Comparison of ENCODE assay signal across 8 cellular contexts in genomic region chr17:35022536-35023063, GRCh38. TPM values are rescaled to one million over a fixed set of nuclear protein-coding genes. Genes with fewer than 3 reads are reported as not detected.
DNase-seq lines count a peak whose midpoint lies in the region; ATAC-seq and TF ChIP-seq lines count a peak whose summit lies in the region.

No MANE protein-coding gene starts in this region.

- intact Hi-C loops in mammary epithelial cell (cut with micrococcal nuclease) = loop anchor here (1.0 kb wide), 1 partner anchor 67 kb away; no protein-coding TSS in a partner anchor

- TSS peak; percentile 41 for BruUV-seq in mammary epithelial cell (replicated peaks; lab: Mats Ljungman, UMichigan)

- peak overlapping the region; percentile 43 for H3K9ac ChIP-seq in mammary epithelial cell (ENCODE audit: insufficient read depth, low read length)

- H3K27ac ChIP-seq in mammary epithelial cell (ENCODE audit: insufficient read depth, low read depth, low read length) (peak overlapping the region; percentile 94), layer of hippocampus (ENCODE audit: low read depth, low read length) (peak overlapping the region; percentile 97)

- no peak for ATAC-seq in HG03139 (IDR thresholded peaks at IDR 0.05; ENCODE audit: unreplicated experiment)

- TF ChIP-seq CTCF in mammary epithelial cell (conservative IDR thresholded peaks at IDR 0.05 in 1 of 2, IDR thresholded peaks at IDR 0.05 in 1 of 2; ENCODE audit: extremely low read depth in 1 of 2, insufficient read depth in 1 of 2, low read depth in 1 of 2, low read length in 2 of 2) = peak; percentile 15 to 26

- H3K9me3 ChIP-seq in mammary epithelial cell (replicated peaks; ENCODE audit: insufficient read depth, low read length) = no peaks in the 10 kb centered on the region

- H3K4me2 ChIP-seq in mammary epithelial cell (ENCODE audit: insufficient read depth, low read depth, low read length) = peak overlapping the region; percentile 9

- WGBS in mammary epithelial cell (ENCODE audit: low coverage, missing lambda C conversion rate) = 8% methylated on average over 8 of the region's 8 CpGs

- no peaks in the 10 kb centered on the region for H3K27me3 ChIP-seq in mammary epithelial cell (ENCODE audit: insufficient read depth, low read length)
- H3K27me3 ChIP-seq in layer of hippocampus (ENCODE audit: control insufficient read depth, insufficient read depth, low read length) = no peaks in the 10 kb centered on the region

- CTCF ChIA-PET in mammary epithelial cell (lab: Charles Lee; ENCODE audit: low non-redundant PET) = interaction anchor here (0.5 to 0.6 kb wide), 3 partner anchors 21 to 818 kb away, joined by 3 to 5 read pairs (median 3); no protein-coding TSS in a partner anchor

- DNase-seq in DMS79 (lab: John Stamatoyannopoulos, UW) (peak; percentile 80), mammary epithelial cell (peak; percentile 92), COLO829 (ENCODE audit: low spot score) (no peak)
- peak; percentile 76 for DNase-seq in Jurkat, Clone E6-1 (ENCODE audit: low read depth, low spot score)
- peak; percentile 9 to 60 (median 51) for DNase-seq in activated CD4-positive, CD25-positive, alpha-beta regulatory T cell (lab: John Stamatoyannopoulos, UW)
- DNase-seq in stimulated activated CD4-positive, alpha-beta T cell treated with anti-CD3 and anti-CD28 coated beads, Interleukin-1b, Interleukin-23, amount 100 ng/mL, for 48 hours = peak; percentile 83

- H4K20me1 ChIP-seq in mammary epithelial cell (ENCODE audit: insufficient read depth, low read length) = no peaks in the 10 kb centered on the region

- H3K36me3 ChIP-seq in mammary epithelial cell (ENCODE audit: insufficient read depth, low read length) = peaks cover 4% of the 10 kb centered on the region

- peak overlapping the region; percentile 27 for H3K4me3 ChIP-seq in Jurkat, Clone E6-1 (ENCODE audit: low read length)
- H3K4me3 ChIP-seq in mammary epithelial cell (replicated peaks in 1 of 3; ENCODE audit: insufficient read depth in 1 of 3, low read depth in 2 of 3, low read length in 3 of 3) = no peak overlapping the region

- H3K79me2 ChIP-seq in mammary epithelial cell (ENCODE audit: insufficient read depth, low read length) = peaks cover 6% of the 10 kb centered on the region

- H3K4me1 ChIP-seq in mammary epithelial cell (ENCODE audit: insufficient read depth, low read length) = peaks cover 38% of the 10 kb centered on the region

- H2AFZ ChIP-seq in mammary epithelial cell (ENCODE audit: low read depth, low read length) = peak overlapping the region; percentile 45

- in situ Hi-C loops in mammary epithelial cell (cut with MboI; ENCODE audit: low sequenced_read_pairs in 2 of 2) = no loop called here

- dilution Hi-C loops in mammary epithelial cell (cut with HindIII; ENCODE audit: low sequenced_read_pairs) = loop anchor here (5.0 kb wide), 1 partner anchor 40 kb away; the partner anchor contains the start of gene RFFL

RNA-seq across cellular contexts. Expression of gene RFFL, which starts 40.9 kb away (rescaled TPM):
- polyA plus RNA-seq in Jurkat, Clone E6-1 (2012; ENCODE audit: insufficient read depth, insufficient read length) = 10.0 TPM
- 10 to 100 TPM; 15.7 to 30.2 TPM for total RNA-seq in mammary epithelial cell
- polyA plus RNA-seq in mammary epithelial cell = 15.3 TPM
- polyA minus RNA-seq in mammary epithelial cell = 42.9 TPM

RNA-seq across cellular contexts. Expression of gene LIG3, which starts 42.3 kb away (rescaled TPM):
- polyA plus RNA-seq in Jurkat, Clone E6-1 (2012; ENCODE audit: insufficient read depth, insufficient read length) = 48.8 TPM
- total RNA-seq in mammary epithelial cell = 10 to 100 TPM; 26.8 to 42.3 TPM
- 19.2 TPM for polyA plus RNA-seq in mammary epithelial cell
- polyA minus RNA-seq in mammary epithelial cell = 83.0 TPM
